In genomic region chr17:835263-835662, GRCh38 we compare ENCODE assay signal across 12 cellular contexts. TPM values are rescaled to one million over a fixed set of nuclear protein-coding genes. Genes with fewer than 3 reads are reported as not detected.
A peak's percentile ranks its signal among the peaks of the same experiment; 100 is the strongest.
DNase-seq lines count a peak whose midpoint lies in the region; ATAC-seq and TF ChIP-seq lines count a peak whose summit lies in the region.
"Had no signal": no experiment of that assay in that cellular context is flagged by ENCODE, and none has a peak within 500 bp of the region (broad histone marks: within the 10 kb centered on the region; RNA-seq: fewer than 3 reads in every experiment).

No MANE protein-coding gene starts in this region.

- ATAC-seq in Panc1: peak; percentile 57
- no peak for ATAC-seq in GM21390 (IDR thresholded peaks at IDR 0.05; ENCODE audit: unreplicated experiment)
- ATAC-seq: activated T-cell treated with anti-CD3 and anti-CD28 coated beads, Interleukin-2, amount 50 U/mL, for 72 hours had no signal

- intact Hi-C loops in Panc1 (cut with micrococcal nuclease; ENCODE audit: unreplicated experiment): no loop called here
- intact Hi-C loops in spleen (cut with DNase I; ENCODE audit: low total_unique reads): no loop called here

- WGBS in spleen, 5 donors: 63 to 88% (median 71%) methylated on average over 9 of the region's 9 CpGs

- DNase-seq in Daoy (ENCODE audit: low read depth) (peak; percentile 96), Panc1 (ENCODE audit: low read depth, low spot score) (no peak), fibroblast of pulmonary artery (ENCODE audit: low read depth) (peak; percentile 88), osteoblast (ENCODE audit: insufficient read length, low spot score, missing footprints) (peak; percentile 97), spleen (no peak), NCI-H2171 (lab: John Stamatoyannopoulos, UW) (no peak)
- no peak for DNase-seq in stimulated activated CD4-positive, alpha-beta T cell treated with anti-CD3 and anti-CD28 coated beads, Interleukin-1b, Interleukin-23, amount 100 ng/mL, for 48 hours
- DNase-seq: activated T-cell treated with anti-CD3 and anti-CD28 coated beads, Interleukin-2, amount 50 U/mL, for 72 hours; DND-41; effector memory CD4-positive, alpha-beta T cell; NCI-H1930 had no signal

- no TSS peak for BruUV-seq in Panc1 (replicated peaks; lab: Mats Ljungman, UMichigan)

- POLR2A ChIA-PET in Panc1 (lab: Charles Lee): interaction anchor here (0.7 kb wide), 1 partner anchor 16 kb away, joined by 3 read pairs; no protein-coding TSS in a partner anchor

- no peak overlapping the region for H3K4me2 ChIP-seq in osteoblast (ENCODE audit: insufficient read depth, low read length)

- H4K20me1 ChIP-seq in osteoblast (ENCODE audit: insufficient read depth, low read length): peaks cover 10% of the 10 kb centered on the region

- H3K9me3 ChIP-seq in Panc1 (ENCODE audit: control insufficient read depth, insufficient read depth, low read depth, low read length): no peaks in the 10 kb centered on the region
- H3K9me3 ChIP-seq in osteoblast (ENCODE audit: low read depth, low read length): no peaks in the 10 kb centered on the region
- peaks cover 0 to 10% (median 0%) of the 10 kb centered on the region in 8 donors for H3K9me3 ChIP-seq in spleen

- H3K4me1 ChIP-seq in Panc1 (ENCODE audit: control insufficient read depth, insufficient read depth, low read length) (peaks cover 4% of the 10 kb centered on the region), osteoblast (ENCODE audit: insufficient read depth, low read length) (peaks cover 7% of the 10 kb centered on the region), spleen (no peaks in the 10 kb centered on the region)

- no peaks in the 10 kb centered on the region for H3K27me3 ChIP-seq in Panc1 (ENCODE audit: control insufficient read depth, insufficient read depth, low read length)
- no peaks in the 10 kb centered on the region for H3K27me3 ChIP-seq in osteoblast (ENCODE audit: insufficient read depth, low read length)
- H3K27me3 ChIP-seq in spleen (replicated peaks in 1 of 7): no peaks in the 10 kb centered on the region

- H3K79me2 ChIP-seq in osteoblast (ENCODE audit: insufficient read depth, low read length): no peaks in the 10 kb centered on the region

- no peak for TF ChIP-seq POLR2A in spleen (IDR thresholded peaks at IDR 0.05)

- H3K36me3 ChIP-seq in Panc1 (ENCODE audit: control insufficient read depth, insufficient read depth, low read length) (no peaks in the 10 kb centered on the region), osteoblast (ENCODE audit: insufficient read depth, low read length) (no peaks in the 10 kb centered on the region), spleen (no peaks in the 10 kb centered on the region)

- H3K4me3 ChIP-seq in Panc1 (ENCODE audit: low read depth in 2 of 2, low read length in 2 of 2) (no peak overlapping the region), fibroblast of pulmonary artery (replicated peaks; ENCODE audit: low read depth, low read length) (no peak overlapping the region), osteoblast (ENCODE audit: insufficient read depth, low read length) (no peak overlapping the region), spleen (no peak overlapping the region)

- no peak for TF ChIP-seq CTCF in Panc1 (IDR thresholded peaks at IDR 0.05)
- no peak for TF ChIP-seq CTCF in fibroblast of pulmonary artery (IDR thresholded peaks at IDR 0.05; ENCODE audit: low read length, missing control alignments)
- no peak for TF ChIP-seq CTCF in osteoblast (IDR thresholded peaks at IDR 0.05; ENCODE audit: extremely low read depth, low read depth, low read length)
- no peak for TF ChIP-seq CTCF in spleen (IDR thresholded peaks at IDR 0.05 in 8 of 11, conservative IDR thresholded peaks at IDR 0.05 in 3 of 11)

- H3K27ac ChIP-seq in Panc1 (ENCODE audit: low read length) (no peak overlapping the region), osteoblast (ENCODE audit: low read depth, low read length) (peak overlapping the region; percentile 82), spleen (peak overlapping the region in 1 of 8 donors; percentile 52)

- CTCF ChIA-PET in Panc1 (lab: Charles Lee): no interaction called here

- in situ Hi-C loops in Panc1 (cut with HindIII; ENCODE audit: low pct_unique_long_range_greater_than_20kb, low sequenced_read_pairs): no loop called here

- H2AFZ ChIP-seq in osteoblast (ENCODE audit: low read length): no peak overlapping the region

RNA-seq across cellular contexts. Expression of gene MRM3, which starts 53.1 kb away (rescaled TPM):
- 31.9 and 35.0 TPM in 2 replicates for total RNA-seq in Daoy (2014; rRNA removed; shearing (Covaris generic))
- total RNA-seq in Panc1 (2021; ENCODE audit: unreplicated experiment): 13.4 TPM
- 14.1 TPM for polyA plus RNA-seq in Panc1 (2012; ENCODE audit: insufficient read length)
- total RNA-seq in osteoblast: 16.5 and 19.5 TPM in 2 replicates
- 10 to 100 TPM; 14.0 to 23.1 (median 17.5) TPM for total RNA-seq in spleen
- 10 to 100 TPM; 13.5 to 16.9 (median 15.1) TPM for polyA plus RNA-seq in spleen

RNA-seq across cellular contexts. Expression of gene GLOD4, which starts 53.2 kb away (rescaled TPM):
- 81.6 and 96.4 TPM in 2 replicates for total RNA-seq in Daoy (2014; rRNA removed; shearing (Covaris generic))
- total RNA-seq in Panc1 (2021; ENCODE audit: unreplicated experiment) (57.8 TPM), osteoblast (39.4 and 43.3 TPM in 2 replicates), spleen (10 to 100 TPM; 38.6 to 69.7 (median 54.4) TPM)
- polyA plus RNA-seq in Panc1 (2012; ENCODE audit: insufficient read length): 66.4 TPM
- polyA plus RNA-seq in spleen: 10 to 100 TPM; 41.9 to 54.6 (median 43.3) TPM

Comparison
In these comparisons a context has a peak if more than half of its experiments do, and no peak if none do; other contexts are left out.
1. DNase-seq: peak in Daoy (single experiment), fibroblast of pulmonary artery (single experiment) and osteoblast (single experiment); none in Panc1 (single experiment), stimulated activated CD4-positive, alpha-beta T cell treated with anti-CD3 and anti-CD28 coated beads, Interleukin-1b, Interleukin-23, amount 100 ng/mL, for 48 hours (single experiment), spleen (single experiment) and NCI-H2171 (single experiment).